In the genomic region with DNA sequence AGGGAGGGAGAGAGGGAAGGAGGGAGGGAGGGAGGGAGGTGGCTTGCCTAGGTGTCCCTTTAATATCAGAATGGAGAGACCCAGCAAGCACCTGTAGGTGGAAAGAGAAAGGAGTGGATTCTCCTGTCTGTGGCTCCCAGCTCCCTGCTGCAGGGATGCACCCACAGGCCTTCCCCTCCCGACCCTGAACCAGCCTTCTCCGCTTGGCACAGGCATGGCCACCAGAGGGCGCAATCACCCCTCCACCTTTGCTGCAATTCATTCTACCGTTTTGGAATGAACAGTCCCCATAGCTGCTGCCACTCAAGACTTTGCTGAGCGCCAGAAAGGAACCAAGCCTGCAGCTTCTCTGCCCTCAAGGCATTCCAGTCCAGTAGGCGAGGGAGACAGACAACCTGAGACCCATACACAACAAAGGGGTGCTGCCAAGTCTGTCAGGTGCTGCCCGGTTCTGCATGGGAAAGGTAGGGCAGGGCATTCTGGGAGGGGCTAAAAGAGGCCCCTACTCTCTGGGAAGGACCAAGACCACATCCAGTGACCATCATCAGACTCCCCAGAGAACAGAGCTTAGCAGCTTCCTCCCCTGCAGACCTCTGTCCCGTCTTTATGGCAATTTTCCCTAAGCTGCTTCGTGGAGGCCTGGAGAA, we compare ENCODE assay signal across 8 cellular contexts. TPM values are rescaled to one million over a fixed set of nuclear protein-coding genes. Genes with fewer than 3 reads are reported as not detected.
DNase-seq lines count a peak whose midpoint lies in the region; ATAC-seq, FAIRE-seq and TF ChIP-seq lines count a peak whose summit lies in the region.

No MANE protein-coding gene starts in this region.

- H3K27me3 ChIP-seq in RWPE2 (ENCODE audit: insufficient read depth, poor library complexity, severe bottlenecking) (no peaks in the 10 kb centered on the region), neuronal stem cell (ENCODE audit: control insufficient read depth in 3 of 3, insufficient read depth in 3 of 3, low read depth in 1 of 3, low read length in 3 of 3) (no peaks in the 10 kb centered on the region), stomach (no peaks in the 10 kb centered on the region)

- H3K4ac ChIP-seq in neuronal stem cell (ENCODE audit: low read length), result no peak overlapping the region

- H3K14ac ChIP-seq in neuronal stem cell (ENCODE audit: low read length), result no peak overlapping the region

- H2AFZ ChIP-seq in neuronal stem cell (ENCODE audit: low read length), result peak overlapping the region; percentile 66

- no peak overlapping the region for H3K23ac ChIP-seq in neuronal stem cell (ENCODE audit: low read depth, low read length, poor library complexity)

- H3K4me3 ChIP-seq in RWPE2 (ENCODE audit: severe bottlenecking), result no peak overlapping the region
- no peak overlapping the region for H3K4me3 ChIP-seq in neuronal stem cell (ENCODE audit: low read length in 2 of 2)
- H3K4me3 ChIP-seq in stomach, result no peak overlapping the region

- peak; percentile 40 for ATAC-seq in RWPE2 (ENCODE audit: low read depth)
- ATAC-seq in HG02571 (IDR thresholded peaks at IDR 0.05; ENCODE audit: unreplicated experiment), result no peak

- H2AK5ac ChIP-seq in neuronal stem cell (ENCODE audit: low read depth, low read length), result no peak overlapping the region

- intact Hi-C loops in stomach (cut with DNase I; ENCODE audit: low total_unique reads), result loop anchor here (5.0 kb wide), 1 partner anchor 122 kb away; no protein-coding TSS in a partner anchor

- peaks cover 24% of the 10 kb centered on the region; the same call in 1 of the 2 replicates for H3K36me3 ChIP-seq in KOPT-K1 (ENCODE audit: insufficient read depth, low read length)
- no peaks in the 10 kb centered on the region for H3K36me3 ChIP-seq in RWPE2 (ENCODE audit: low read depth)
- H3K36me3 ChIP-seq in neuronal stem cell (replicated peaks in 1 of 2; ENCODE audit: control insufficient read depth in 2 of 2, insufficient read depth in 2 of 2, low read length in 2 of 2), result peaks cover 5 to 6% of the 10 kb centered on the region in 2 donors
- H3K36me3 ChIP-seq in stomach, result peaks cover 2 to 13% (median 3%) of the 10 kb centered on the region in 4 donors

- H3K4me2 ChIP-seq in neuronal stem cell (ENCODE audit: insufficient read depth, low read length, poor library complexity, severe bottlenecking), result no peak overlapping the region

- peak; percentile 87 for TF ChIP-seq CTCF in RWPE2 (IDR thresholded peaks at IDR 0.05; ENCODE audit: poor library complexity, severe bottlenecking)
- peak in 5 of 7 experiments; percentile 68 to 93 (median 87) for TF ChIP-seq CTCF in stomach (IDR thresholded peaks at IDR 0.05)

- no peaks in the 10 kb centered on the region for H3K9me3 ChIP-seq in KOPT-K1 (ENCODE audit: insufficient read depth, low read length, poor library complexity, severe bottlenecking)
- H3K9me3 ChIP-seq in RWPE2 (ENCODE audit: severe bottlenecking), result no peaks in the 10 kb centered on the region
- H3K9me3 ChIP-seq in neuronal stem cell (replicated peaks in 1 of 2; ENCODE audit: control insufficient read depth in 2 of 2, insufficient read depth in 1 of 2, low read depth in 1 of 2, low read length in 2 of 2), result no peaks in the 10 kb centered on the region
- no peaks in the 10 kb centered on the region for H3K9me3 ChIP-seq in stomach

- FAIRE-seq in GM12892 (lab: Jason Lieb, UNC), result peak; percentile 98

- H2BK12ac ChIP-seq in neuronal stem cell (ENCODE audit: low read length), result no peak overlapping the region

- H3K18ac ChIP-seq in neuronal stem cell (ENCODE audit: low read length), result peak overlapping the region; percentile 42

- H3K9ac ChIP-seq in neuronal stem cell (ENCODE audit: low read depth, low read length, poor library complexity), result no peak overlapping the region

- no peak for TF ChIP-seq EP300 in stomach (IDR thresholded peaks at IDR 0.05)

- H3K4me1 ChIP-seq in RWPE2 (ENCODE audit: insufficient read depth, poor library complexity, severe bottlenecking) (peaks cover 18% of the 10 kb centered on the region), neuronal stem cell (ENCODE audit: control insufficient read depth in 2 of 2, insufficient read depth in 1 of 2, low read depth in 1 of 2, low read length in 2 of 2) (peaks cover 11 to 14% of the 10 kb centered on the region in 2 donors), stomach (peaks cover 45 to 70% (median 56%) of the 10 kb centered on the region in 4 donors)

- WGBS in neuronal stem cell (ENCODE audit: extremely low coverage in 2 of 2, insufficient read length in 2 of 2, insufficient replicate concordance in 1 of 2), 2 donors, result no CpG with 5 or more reads among the region's 9 CpGs
- 15 to 30% (median 29%) methylated on average over 7 to 9 of the region's 9 CpGs for WGBS in stomach, 5 donors

- H2BK120ac ChIP-seq in neuronal stem cell (ENCODE audit: low read depth, low read length), result no peak overlapping the region

- H3K27ac ChIP-seq in KOPT-K1 (ENCODE audit: low read depth, low read length, poor library complexity, severe bottlenecking), result peak overlapping the region; percentile 90
- no peak overlapping the region for H3K27ac ChIP-seq in RWPE2 (ENCODE audit: poor library complexity, severe bottlenecking)
- H3K27ac ChIP-seq in neuronal stem cell (replicated peaks; ENCODE audit: low read length), result no peak overlapping the region
- H3K27ac ChIP-seq in stomach, result peak overlapping the region in 1 of 5 donors; percentile 85

- peaks cover 2% of the 10 kb centered on the region for H3K79me1 ChIP-seq in neuronal stem cell (ENCODE audit: low read depth, low read length)

- peak overlapping the region; percentile 8 for H2BK5ac ChIP-seq in neuronal stem cell (ENCODE audit: low read length)

- TF ChIP-seq POLR2A in GM12892 (IDR thresholded peaks at IDR 0.05; ENCODE audit: low read depth, low read length) (no peak), stomach (IDR thresholded peaks at IDR 0.05) (no peak)

- peak overlapping the region; percentile 13 for H2BK15ac ChIP-seq in neuronal stem cell (ENCODE audit: low read length)

- no peak overlapping the region for H4K8ac ChIP-seq in neuronal stem cell (ENCODE audit: low read depth, low read length)

- no peak overlapping the region for H4K91ac ChIP-seq in neuronal stem cell (ENCODE audit: low read depth, low read length, poor library complexity)

- DNase-seq in GM12892 (ENCODE audit: insufficient read length) (peak; percentile 82), RWPE2 (ENCODE audit: low spot score) (peak; percentile 78), fibroblast of peridontal ligament (ENCODE audit: extremely low read depth) (peak; percentile 72), neuronal stem cell (ENCODE audit: low spot score) (peak; percentile 81), stomach (peak; percentile 87)
- peak; percentile 78 to 88 for DNase-seq in activated T-helper 1 cell treated with anti-CD3 and anti-CD28 coated beads, Interleukin-2, amount 50 U/mL, for 16 hours (ENCODE audit: low read depth in 1 of 2, low spot score in 1 of 2)

RNA-seq across cellular contexts. Expression of a gene that starts 4.9 kb away (rescaled TPM):
- polyA plus RNA-seq in GM12892 (2012; ENCODE audit: missing spikeins), result 0.30 TPM
- 0.04 TPM for polyA plus RNA-seq in neuronal stem cell (2013, experiment 1 of 2)
- polyA plus RNA-seq in neuronal stem cell (2013, experiment 2 of 2), result 0.10 TPM
- total RNA-seq in stomach, result not detected
- polyA plus RNA-seq in stomach, result under 1 TPM in 1 of 3 donors, not detected in 2; 0.18 TPM

RNA-seq across cellular contexts. Expression of a gene that starts 18.5 kb away (rescaled TPM):
- 26.4 TPM for polyA plus RNA-seq in GM12892 (2012; ENCODE audit: missing spikeins)
- 21.7 TPM for polyA plus RNA-seq in neuronal stem cell (2013, experiment 1 of 2)
- 20.9 TPM for polyA plus RNA-seq in neuronal stem cell (2013, experiment 2 of 2)
- total RNA-seq in stomach, result 100 to 1,000 TPM in 1 of 5 donors, 10 to 100 TPM in 4; 18.7 to 237 (median 39.1) TPM
- polyA plus RNA-seq in stomach, result 10 to 100 TPM; 37.5 to 58.7 (median 40.8) TPM

RNA-seq across cellular contexts. Expression of a gene that starts 22.5 kb away (rescaled TPM):
- polyA plus RNA-seq in GM12892 (2012; ENCODE audit: missing spikeins), result 58.3 TPM
- 37.3 TPM for polyA plus RNA-seq in neuronal stem cell (2013, experiment 1 of 2)
- polyA plus RNA-seq in neuronal stem cell (2013, experiment 2 of 2), result 36.5 TPM
- 10 to 100 TPM; 19.6 to 75.3 (median 33.4) TPM for total RNA-seq in stomach
- 10 to 100 TPM; 35.6 to 59.1 (median 42.7) TPM for polyA plus RNA-seq in stomach

RNA-seq across cellular contexts. Expression of a gene that starts 25.1 kb away (rescaled TPM):
- polyA plus RNA-seq in GM12892 (2012; ENCODE audit: missing spikeins), result 24.1 TPM
- polyA plus RNA-seq in neuronal stem cell (2013, experiment 1 of 2), result 3.5 TPM
- 3.7 TPM for polyA plus RNA-seq in neuronal stem cell (2013, experiment 2 of 2)
- total RNA-seq in stomach, result 10 to 100 TPM in 3 of 5 donors, 1 to 10 TPM in 2; 7.9 to 44.9 (median 11.0) TPM
- polyA plus RNA-seq in stomach, result 10 to 100 TPM; 16.4 to 25.7 (median 19.8) TPM

RNA-seq across cellular contexts. Expression of a gene that starts 57.9 kb away (rescaled TPM):
- polyA plus RNA-seq in GM12892 (2012; ENCODE audit: missing spikeins), result 34.7 TPM
- polyA plus RNA-seq in neuronal stem cell (2013, experiment 1 of 2), result 37.2 TPM
- polyA plus RNA-seq in neuronal stem cell (2013, experiment 2 of 2), result 38.6 TPM
- total RNA-seq in stomach, result 10 to 100 TPM in 4 of 5 donors, 1 to 10 TPM in 1; 8.2 to 64.8 (median 30.4) TPM
- polyA plus RNA-seq in stomach, result 10 to 100 TPM; 20.6 to 28.7 (median 28.0) TPM
